ENCODE assay signal across 19 cellular contexts in genomic region chr4:71765837-71766236, GRCh38. TPM values are rescaled to one million over a fixed set of nuclear protein-coding genes. Genes with fewer than 3 reads are reported as not detected.
"Had no signal": no experiment of that assay in that cellular context is flagged by ENCODE, and none has a peak within 500 bp of the region (broad histone marks: within the 10 kb centered on the region; RNA-seq: fewer than 3 reads in every experiment).

No MANE protein-coding gene starts in this region.

- H3K36me3 ChIP-seq: heart right ventricle, sigmoid colon, spleen, thoracic aorta, upper lobe of left lung had no signal

- H3K4me1 Mint-ChIP-seq: activated CD4-positive, alpha-beta T cell treated with anti-CD3 and anti-CD28 coated beads, Interleukin-2, amount 10 ng/mL, durations not matched to agents 7 days and 5 days; stimulated activated naive B cell treated with anti-CD40 and anti-IgM and Interleukin-4, amounts not matched to agents 10 μg/mL and 1 μg/mL and 100 μg/mL, for 72 hours had no signal

- H3K27ac Mint-ChIP-seq: activated CD4-positive, alpha-beta T cell treated with anti-CD3 and anti-CD28 coated beads, Interleukin-2, amount 10 ng/mL, durations not matched to agents 7 days and 5 days; activated CD8-positive, alpha-beta T cell treated with anti-CD3 and anti-CD28 coated beads, Interleukin-2, amount 10 ng/mL, durations not matched to agents 7 days and 5 days; activated naive CD8-positive, alpha-beta T cell treated with anti-CD3 and anti-CD28 coated beads, Interleukin-2, amount 10 ng/mL, durations not matched to agents 7 days and 5 days; activated T-cell treated with anti-CD3 and anti-CD28 coated beads, Interleukin-2, amount 50 U/mL, for 24 hours; activated T-helper 2 cell treated with anti-CD3 and anti-CD28 coated beads, Interferon-gamma antibody, Interleukin-2, Interleukin-4, amounts not matched to agents 10 μg/mL and 5 μg/mL and 100 μg/mL, durations not matched to agents 14 hours and 24 hours and 36 hours; natural killer cell treated with Interleukin-12 subunit alpha and Interleukin-12 subunit beta and Interleukin-15 and Interleukin-18, amount 100 ng/mL, for 72 hours; stimulated activated naive B cell treated with anti-CD40 and anti-IgM and Interleukin-4, amounts not matched to agents 10 μg/mL and 1 μg/mL and 100 μg/mL, for 72 hours had no signal

- H3K27me3 ChIP-seq: heart right ventricle, sigmoid colon, spleen, upper lobe of left lung had no signal

- H3K27ac ChIP-seq: heart right ventricle, parathyroid adenoma, sigmoid colon, spleen, thoracic aorta, upper lobe of left lung had no signal

- H3K27me3 Mint-ChIP-seq: activated CD4-positive, alpha-beta T cell treated with anti-CD3 and anti-CD28 coated beads, Interleukin-2, amount 10 ng/mL, durations not matched to agents 7 days and 5 days; brain had no signal

- H2AFZ ChIP-seq: parathyroid adenoma had no signal

- H3K79me2 ChIP-seq: parathyroid adenoma had no signal

- H3K9ac ChIP-seq: parathyroid adenoma had no signal

- H3K36me3 Mint-ChIP-seq: activated naive CD8-positive, alpha-beta T cell treated with anti-CD3 and anti-CD28 coated beads, Interleukin-2, amount 10 ng/mL, durations not matched to agents 7 days and 5 days; brain; natural killer cell treated with Interleukin-12 subunit alpha and Interleukin-12 subunit beta and Interleukin-15 and Interleukin-18, amount 100 ng/mL, for 72 hours; stimulated activated naive B cell treated with anti-CD40 and anti-IgM and Interleukin-4, amounts not matched to agents 10 μg/mL and 1 μg/mL and 100 μg/mL, for 72 hours had no signal

- H3K9me3 Mint-ChIP-seq: activated CD4-positive, alpha-beta T cell treated with anti-CD3 and anti-CD28 coated beads, Interleukin-2, amount 10 ng/mL, durations not matched to agents 7 days and 5 days; activated naive CD8-positive, alpha-beta T cell treated with anti-CD3 and anti-CD28 coated beads, Interleukin-2, amount 10 ng/mL, durations not matched to agents 7 days and 5 days; activated T-cell treated with anti-CD3 and anti-CD28 coated beads, Interleukin-2, amount 50 U/mL, for 24 hours; activated T-helper 2 cell treated with anti-CD3 and anti-CD28 coated beads, Interferon-gamma antibody, Interleukin-2, Interleukin-4, amounts not matched to agents 10 μg/mL and 5 μg/mL and 100 μg/mL, durations not matched to agents 14 hours and 24 hours and 36 hours; natural killer cell treated with Interleukin-12 subunit alpha and Interleukin-12 subunit beta and Interleukin-15 and Interleukin-18, amount 100 ng/mL, for 72 hours had no signal

- H3K4me3 ChIP-seq: heart right ventricle, lung, sigmoid colon, spleen, thoracic aorta, upper lobe of left lung had no signal

- H3K4me1 ChIP-seq: heart right ventricle, parathyroid adenoma, sigmoid colon, spleen, upper lobe of left lung had no signal

- H3K4me3 Mint-ChIP-seq: activated CD4-positive, alpha-beta T cell treated with anti-CD3 and anti-CD28 coated beads, Interleukin-2, amount 10 ng/mL, durations not matched to agents 7 days and 5 days; activated CD8-positive, alpha-beta T cell treated with anti-CD3 and anti-CD28 coated beads, Interleukin-2, amount 10 ng/mL, durations not matched to agents 7 days and 5 days; activated naive CD8-positive, alpha-beta T cell treated with anti-CD3 and anti-CD28 coated beads, Interleukin-2, amount 10 ng/mL, durations not matched to agents 7 days and 5 days; activated T-cell treated with anti-CD3 and anti-CD28 coated beads, Interleukin-2, amount 50 U/mL, for 24 hours; brain; natural killer cell treated with Interleukin-12 subunit alpha and Interleukin-12 subunit beta and Interleukin-15 and Interleukin-18, amount 100 ng/mL, for 72 hours; stimulated activated naive B cell treated with anti-CD40 and anti-IgM and Interleukin-4, amounts not matched to agents 10 μg/mL and 1 μg/mL and 100 μg/mL, for 72 hours had no signal

- H3K9me3 ChIP-seq: heart right ventricle, sigmoid colon, spleen, thoracic aorta, upper lobe of left lung had no signal

- DNase-seq: activated CD4-positive, alpha-beta T cell treated with anti-CD3 and anti-CD28 coated beads, Interleukin-2, amount 10 ng/mL, durations not matched to agents 7 days and 5 days; activated CD8-positive, alpha-beta T cell treated with anti-CD3 and anti-CD28 coated beads, Interleukin-2, amount 10 ng/mL, durations not matched to agents 7 days and 5 days; activated naive CD4-positive, alpha-beta T cell treated with Interleukin-2 at 50 U/mL for 16 hours; activated naive CD8-positive, alpha-beta T cell treated with anti-CD3 and anti-CD28 coated beads, Interleukin-2, amount 10 ng/mL, durations not matched to agents 7 days and 5 days; activated T-cell treated with anti-CD3 and anti-CD28 coated beads, Interleukin-2, amount 50 U/mL, for 24 hours; cortex of kidney; heart right ventricle; sigmoid colon; spleen; stimulated activated CD4-positive, alpha-beta T cell treated with anti-CD3 and anti-CD28 coated beads, Interleukin-4, amount 100 ng/mL, for 4 hours; stimulated activated naive B cell treated with anti-CD40 and anti-IgM and Interleukin-4, amounts not matched to agents 10 μg/mL and 1 μg/mL and 100 μg/mL, for 72 hours; upper lobe of left lung had no signal

- ATAC-seq: activated CD8-positive, alpha-beta T cell treated with anti-CD3 and anti-CD28 coated beads, Interleukin-2, amount 10 ng/mL, durations not matched to agents 7 days and 5 days; heart right ventricle; natural killer cell treated with Interleukin-12 subunit alpha and Interleukin-12 subunit beta and Interleukin-15 and Interleukin-18, amount 100 ng/mL, for 72 hours; stimulated activated naive B cell treated with anti-CD40 and anti-IgM and Interleukin-4, amounts not matched to agents 10 μg/mL and 1 μg/mL and 100 μg/mL, for 72 hours had no signal

RNA-seq across cellular contexts. Expression of gene GC, which starts 18.0 kb away (rescaled TPM):
- total RNA-seq: activated CD4-positive, alpha-beta T cell treated with anti-CD3 and anti-CD28 coated beads, Interleukin-2, amount 10 ng/mL, durations not matched to agents 7 days and 5 days; activated CD8-positive, alpha-beta T cell treated with anti-CD3 and anti-CD28 coated beads, Interleukin-2, amount 10 ng/mL, durations not matched to agents 7 days and 5 days; activated naive CD8-positive, alpha-beta T cell treated with anti-CD3 and anti-CD28 coated beads, Interleukin-2, amount 10 ng/mL, durations not matched to agents 7 days and 5 days; activated T-helper 2 cell treated with anti-CD3 and anti-CD28 coated beads, Interferon-gamma antibody, Interleukin-2, Interleukin-4, amounts not matched to agents 10 μg/mL and 5 μg/mL and 100 μg/mL, durations not matched to agents 14 hours and 24 hours and 36 hours; frontal cortex; natural killer cell treated with Interleukin-12 subunit alpha and Interleukin-12 subunit beta and Interleukin-15 and Interleukin-18, amount 100 ng/mL, for 72 hours; sigmoid colon; thoracic aorta had no signal
